25 cellular contexts compared by ENCODE assay signal in the genomic region with DNA sequence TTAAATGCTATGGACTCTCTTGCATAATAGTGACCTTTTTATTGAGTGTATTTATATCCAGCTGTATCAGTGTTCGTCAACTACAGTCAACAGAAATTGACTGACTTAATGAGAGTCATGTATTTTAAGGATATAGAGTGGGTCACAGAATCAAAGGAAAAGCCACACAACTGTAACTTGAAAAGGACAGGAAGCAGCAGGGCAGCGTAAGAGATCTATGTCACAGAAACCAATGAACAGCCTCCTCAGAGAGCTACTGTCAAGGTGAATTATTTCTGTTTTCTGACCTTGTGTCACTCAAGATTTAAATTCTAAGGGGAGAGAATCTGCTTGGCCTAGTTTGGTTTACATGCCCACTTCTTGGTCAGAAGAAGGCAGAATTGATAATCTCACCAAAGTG.
"Had no signal": no experiment of that assay in that cellular context is flagged by ENCODE, and none has a peak within 500 bp of the region (broad histone marks: within the 10 kb centered on the region; RNA-seq: fewer than 3 reads in every experiment).

No MANE protein-coding gene starts in this region.

- H3K4me3 ChIP-seq: left lung, lower lobe of right lung, ovary, skin epidermis, stomach, testis, thyroid gland, transverse colon, upper lobe of left lung, vagina had no signal

- H3K27ac Mint-ChIP-seq: natural killer cell; progenitor cell of endocrine pancreas; stimulated activated naive B cell treated with anti-CD40 and anti-IgM and Interleukin-4, amounts not matched to agents 10 μg/mL and 1 μg/mL and 100 μg/mL, for 72 hours had no signal

- H3K9me3 Mint-ChIP-seq: natural killer cell; stimulated activated naive B cell treated with anti-CD40 and anti-IgM and Interleukin-4, amounts not matched to agents 10 μg/mL and 1 μg/mL and 100 μg/mL, for 72 hours had no signal

- H3K27me3 Mint-ChIP-seq: progenitor cell of endocrine pancreas; stimulated activated naive B cell treated with anti-CD40 and anti-IgM and Interleukin-4, amounts not matched to agents 10 μg/mL and 1 μg/mL and 100 μg/mL, for 72 hours had no signal

- H3K27ac ChIP-seq: left lung, lower lobe of right lung, ovary, skin epidermis, stomach, testis, thyroid gland, transverse colon, upper lobe of left lung, vagina had no signal

- H3K27me3 ChIP-seq: left lung, ovary, stomach, testis, thyroid gland, transverse colon, upper lobe of left lung, vagina had no signal

- DNase-seq: hippocampal formation; kidney glomerular epithelial cell; left cardiac atrium; left lung; lower lobe of right lung; mammary epithelial cell; mesenchymal stem cell; natural killer cell; ovary; right cardiac atrium; stimulated activated CD4-positive, alpha-beta T cell treated with anti-CD3 and anti-CD28 coated beads, Interleukin-12 subunit alpha, Interleukin-12 subunit beta, amount 100 ng/mL, for 4 hours; stimulated activated CD4-positive, alpha-beta T cell treated with anti-CD3 and anti-CD28 coated beads, Interleukin-15, amount 100 ng/mL, for 24 hours; stimulated activated CD4-positive, alpha-beta T cell treated with anti-CD3 and anti-CD28 coated beads, Interleukin-2, amount 100 ng/mL, for 24 hours; stimulated activated CD4-positive, alpha-beta T cell treated with anti-CD3 and anti-CD28 coated beads, Interleukin-4, amount 100 ng/mL, for 1 hour; stimulated activated naive B cell treated with anti-CD40 and anti-IgM and Interleukin-4, amounts not matched to agents 10 μg/mL and 1 μg/mL and 100 μg/mL, for 72 hours; stimulated activated naive CD8-positive, alpha-beta T cell treated with anti-CD3 and anti-CD28 coated beads, Interleukin-15, Interleukin-2, amounts not matched to agents 100 U/mL and 50 U/mL, for 24 hours; stomach; testis; thyroid gland; transverse colon; upper lobe of left lung had no signal

- H3K9me3 ChIP-seq: left lung, lower lobe of right lung, ovary, testis, thyroid gland, transverse colon, upper lobe of left lung, vagina had no signal

- H3K4me1 Mint-ChIP-seq: natural killer cell; stimulated activated naive B cell treated with anti-CD40 and anti-IgM and Interleukin-4, amounts not matched to agents 10 μg/mL and 1 μg/mL and 100 μg/mL, for 72 hours had no signal

- ATAC-seq: left cardiac atrium; left lung; lower lobe of right lung; natural killer cell; right cardiac atrium; sciatic nerve; stimulated activated naive B cell treated with anti-CD40 and anti-IgM and Interleukin-4, amounts not matched to agents 10 μg/mL and 1 μg/mL and 100 μg/mL, for 72 hours; stimulated activated naive CD8-positive, alpha-beta T cell treated with anti-CD3 and anti-CD28 coated beads, Interleukin-15, Interleukin-2, amounts not matched to agents 100 U/mL and 50 U/mL, for 24 hours had no signal

- H3K36me3 ChIP-seq: left lung, lower lobe of right lung, ovary, stomach, thyroid gland, transverse colon, upper lobe of left lung, vagina had no signal

- H3K4me1 ChIP-seq: lower lobe of right lung, stomach, testis, thyroid gland, vagina had no signal

- H3K4me3 Mint-ChIP-seq: natural killer cell; stimulated activated naive B cell treated with anti-CD40 and anti-IgM and Interleukin-4, amounts not matched to agents 10 μg/mL and 1 μg/mL and 100 μg/mL, for 72 hours had no signal

- H3K36me3 Mint-ChIP-seq: natural killer cell; stimulated activated naive B cell treated with anti-CD40 and anti-IgM and Interleukin-4, amounts not matched to agents 10 μg/mL and 1 μg/mL and 100 μg/mL, for 72 hours had no signal
